In the genomic region with DNA sequence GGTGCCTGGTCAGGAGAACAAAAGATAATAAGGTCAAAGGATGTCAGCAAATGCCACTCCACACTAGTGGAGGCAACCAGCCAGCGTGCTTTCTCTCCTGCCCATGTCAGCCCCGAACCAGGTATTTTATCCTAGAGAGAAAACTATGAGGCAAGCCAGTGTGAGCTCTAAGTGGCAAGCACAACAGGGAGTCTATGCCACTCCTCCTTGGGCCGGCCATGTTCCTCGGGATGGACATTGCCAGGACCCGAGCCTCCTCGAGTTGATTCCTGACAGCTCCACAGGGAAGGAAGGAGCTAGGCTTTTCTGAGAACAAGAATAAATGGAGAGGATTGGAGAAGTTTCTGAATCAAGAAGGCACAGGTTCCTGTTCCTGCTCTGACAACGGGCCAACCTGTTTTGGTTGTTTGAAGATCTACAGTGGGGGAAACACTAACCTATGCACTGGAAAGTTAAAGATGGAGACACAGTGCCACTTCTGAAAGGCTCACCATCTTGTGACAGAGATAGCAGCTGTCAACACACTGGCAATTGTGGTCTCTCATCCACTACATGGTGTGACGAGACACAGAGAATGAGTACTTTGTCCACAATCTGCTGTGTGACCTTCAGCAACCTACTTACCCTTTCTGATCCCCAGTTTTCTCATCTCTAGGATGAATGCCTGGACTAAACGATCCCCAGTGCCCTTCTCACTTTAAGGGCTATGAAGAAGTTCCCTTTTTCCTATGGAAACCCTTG, we compare ENCODE assay signal across 1 cellular context.
TF ChIP-seq lines count a peak whose summit lies in the region.

No MANE protein-coding gene starts in this region.

TF ChIP-seq in IMR-90, 13 proteins besides CTCF, POLR2A, EP300 and RAD21 (continued from another document):
- TF ChIP-seq MXI1 (IDR thresholded peaks at IDR 0.05; ENCODE audit: borderline replicate concordance, low read depth, low read length) (no peak), MAZ (IDR thresholded peaks at IDR 0.05; ENCODE audit: borderline replicate concordance, low read depth, low read length) (no peak), CEBPB (IDR thresholded peaks at IDR 0.05; ENCODE audit: low read depth, low read length) (no peak), MAFK (IDR thresholded peaks at IDR 0.05; ENCODE audit: low read depth, low read length) (no peak), RFX5 (IDR thresholded peaks at IDR 0.05; ENCODE audit: low read depth, low read length) (no peak), BHLHE40 (IDR thresholded peaks at IDR 0.05; ENCODE audit: low read depth, low read length) (no peak), RCOR1 (IDR thresholded peaks at IDR 0.05; ENCODE audit: insufficient replicate concordance, low read length) (no peak), FOS (IDR thresholded peaks at IDR 0.05; ENCODE audit: low read depth, low read length) (no peak), NFE2L2 (IDR thresholded peaks at IDR 0.05; ENCODE audit: low read depth, low read length) (no peak), CHD1 (IDR thresholded peaks at IDR 0.05; ENCODE audit: low read depth, low read length) (no peak)
- TF ChIP-seq, protein P1, sequence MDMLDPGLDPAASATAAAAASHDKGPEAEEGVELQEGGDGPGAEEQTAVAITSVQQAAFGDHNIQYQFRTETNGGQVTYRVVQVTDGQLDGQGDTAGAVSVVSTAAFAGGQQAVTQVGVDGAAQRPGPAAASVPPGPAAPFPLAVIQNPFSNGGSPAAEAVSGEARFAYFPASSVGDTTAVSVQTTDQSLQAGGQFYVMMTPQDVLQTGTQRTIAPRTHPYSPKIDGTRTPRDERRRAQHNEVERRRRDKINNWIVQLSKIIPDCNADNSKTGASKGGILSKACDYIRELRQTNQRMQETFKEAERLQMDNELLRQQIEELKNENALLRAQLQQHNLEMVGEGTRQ (IDR thresholded peaks at IDR 0.05; ENCODE audit: low read depth, low read length) = no peak
